ENCODE assay signal across 5 cellular contexts in genomic region chr22:20696056-20696455, GRCh38.
A peak's percentile ranks its signal among the peaks of the same experiment; 100 is the strongest.
DNase-seq lines count a peak whose midpoint lies in the region; TF ChIP-seq lines count a peak whose summit lies in the region.
"Not testable (repeated sequence)": the region's sequence is repeated elsewhere in the genome, so short reads cannot be mapped to it uniquely, and the experiment has no call there.

No MANE protein-coding gene starts in this region.

- not testable (repeated sequence) for TF ChIP-seq CTCF in coronary artery (IDR thresholded peaks at IDR 0.05); osteoblast (IDR thresholded peaks at IDR 0.05; ENCODE audit: extremely low read depth, low read depth, low read length); osteocyte (IDR thresholded peaks at IDR 0.05); sigmoid colon (IDR thresholded peaks at IDR 0.05)

- H4K20me1 ChIP-seq in osteoblast (ENCODE audit: insufficient read depth, low read length): not testable (repeated sequence)

- H3K9me3 ChIP-seq in osteoblast (ENCODE audit: low read depth, low read length); sigmoid colon: not testable (repeated sequence)

- intact Hi-C loops in posterior vena cava (cut with DNase I): not testable (repeated sequence)
- intact Hi-C loops in sigmoid colon (cut with DNase I): loop anchor here (5.0 kb wide), 1 partner anchor 129 kb away; no protein-coding TSS in a partner anchor

- TF ChIP-seq EP300 in sigmoid colon (IDR thresholded peaks at IDR 0.05): not testable (repeated sequence)

- H3K4me3 Mint-ChIP-seq in osteocyte (ENCODE audit: unreplicated experiment): not testable (repeated sequence)

- not testable (repeated sequence) for H3K27me3 Mint-ChIP-seq in osteocyte (ENCODE audit: unreplicated experiment)

- not testable (repeated sequence) for H3K27ac Mint-ChIP-seq in osteocyte (ENCODE audit: unreplicated experiment)

- H3K4me1 ChIP-seq in osteoblast (ENCODE audit: insufficient read depth, low read length); sigmoid colon: not testable (repeated sequence)

- H3K4me2 ChIP-seq in osteoblast (ENCODE audit: insufficient read depth, low read length): not testable (repeated sequence)

- H3K4me1 Mint-ChIP-seq in osteocyte (ENCODE audit: unreplicated experiment): not testable (repeated sequence)

- not testable (repeated sequence) for H3K36me3 ChIP-seq in osteoblast (ENCODE audit: insufficient read depth, low read length); sigmoid colon

- H3K9me3 Mint-ChIP-seq in osteocyte (ENCODE audit: unreplicated experiment): not testable (repeated sequence)

- not testable (repeated sequence) for TF ChIP-seq POLR2A in sigmoid colon (IDR thresholded peaks at IDR 0.05)

- H3K79me2 ChIP-seq in osteoblast (ENCODE audit: insufficient read depth, low read length): not testable (repeated sequence)

- WGBS in sigmoid colon, 2 donors: 72 to 92% methylated on average over 3 to 4 of the region's 4 CpGs

- not testable (repeated sequence) for H3K36me3 Mint-ChIP-seq in osteocyte (ENCODE audit: unreplicated experiment)

- H3K27ac ChIP-seq in coronary artery; osteoblast (ENCODE audit: low read depth, low read length); sigmoid colon: not testable (repeated sequence)

- not testable (repeated sequence) for H2AFZ ChIP-seq in osteoblast (ENCODE audit: low read length)

- DNase-seq in coronary artery (ENCODE audit: low spot score): peak; percentile 11
- peak; percentile 55 for DNase-seq in osteoblast (ENCODE audit: insufficient read length, low spot score, missing footprints)
- peak; percentile 19 for DNase-seq in osteocyte (ENCODE audit: extremely low spot score, unreplicated experiment)
- peak; percentile 23 for DNase-seq in posterior vena cava (ENCODE audit: low spot score)
- DNase-seq in sigmoid colon: peak; percentile 17

- H3K4me3 ChIP-seq in coronary artery; osteoblast (ENCODE audit: insufficient read depth, low read length); sigmoid colon: not testable (repeated sequence)

- not testable (repeated sequence) for H3K27me3 ChIP-seq in osteoblast (ENCODE audit: insufficient read depth, low read length); sigmoid colon
